In genomic region chr17:41835800-41836549, GRCh38 we compare ENCODE assay signal across 1 cellular context.
TF ChIP-seq lines count a peak whose summit lies in the region.

TSS of gene NT5C3B (minus strand) at chr17:41836232. CDS start at chr17:41836193, 39 bp downstream.

TF ChIP-seq in HEK293, 187 proteins besides CTCF, POLR2A, EP300 and RAD21 (continued from another document):
- TF ChIP-seq PATZ1 (tag by site-specific recombination; IDR thresholded peaks at IDR 0.05) (peak; percentile 55), GLIS2 (tag by site-specific recombination; IDR thresholded peaks at IDR 0.05) (peak; percentile 74), ZNF660 (tag by site-specific recombination; IDR thresholded peaks at IDR 0.05) (no peak), ZBTB10 (tag by site-specific recombination; IDR thresholded peaks at IDR 0.05) (peak; percentile 58), ZNF398 (tag by site-specific recombination; IDR thresholded peaks at IDR 0.05) (peak; percentile 33; the same call in 1 of the 2 replicates), IKZF3 (tag by site-specific recombination; IDR thresholded peaks at IDR 0.05) (peak; percentile 7; the same call in 1 of the 2 replicates), PBX3 (CRISPR knock-in tag; IDR thresholded peaks at IDR 0.05) (peak; percentile 57; the same call in 1 of the 2 replicates), ZNF324 (tag by site-specific recombination; IDR thresholded peaks at IDR 0.05) (no peak), ZFHX2 (tag by site-specific recombination; conservative IDR thresholded peaks at IDR 0.05) (peak; percentile 93), GLIS1 (tag by site-specific recombination; IDR thresholded peaks at IDR 0.05) (peak; percentile 58), ZBTB11 (tag by site-specific recombination; conservative IDR thresholded peaks at IDR 0.05; ENCODE audit: low read depth) (no peak), KLF9 (tag by site-specific recombination; IDR thresholded peaks at IDR 0.05; ENCODE audit: low read depth) (0 out of 2 replicates have a peak, but pooled peaks have one; percentile 33), ZBTB48 (tag by site-specific recombination; IDR thresholded peaks at IDR 0.05) (0 out of 2 replicates have a peak, but pooled peaks have one; percentile 11)
